ENCODE assay signal across 18 cellular contexts in the genomic region with DNA sequence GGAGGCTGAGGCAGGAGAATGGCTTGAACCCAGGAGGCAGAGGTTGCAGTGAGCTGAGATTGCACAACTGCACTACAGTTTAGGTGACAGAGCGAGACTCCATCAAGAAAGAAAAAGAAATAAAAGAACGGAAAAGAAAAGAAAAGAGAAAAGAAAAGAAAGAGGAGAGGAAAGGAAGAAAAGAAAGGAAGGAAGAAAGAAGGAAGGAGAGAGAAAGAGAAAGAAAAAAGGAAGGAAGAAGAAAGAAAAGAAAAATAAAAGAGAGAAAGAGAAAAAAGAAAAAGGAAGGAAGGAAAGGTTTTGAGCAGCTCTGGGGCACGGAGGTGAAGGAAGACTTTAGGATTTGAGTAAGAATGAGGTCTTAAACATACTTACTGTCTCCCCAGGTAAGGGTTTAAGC. TPM values are rescaled to one million over a fixed set of nuclear protein-coding genes. Genes with fewer than 3 reads are reported as not detected.
A peak's percentile ranks its signal among the peaks of the same experiment; 100 is the strongest.
DNase-seq lines count a peak whose midpoint lies in the region; ATAC-seq and TF ChIP-seq lines count a peak whose summit lies in the region.
"Had no signal": no experiment of that assay in that cellular context is flagged by ENCODE, and none has a peak within 500 bp of the region (broad histone marks: within the 10 kb centered on the region; RNA-seq: fewer than 3 reads in every experiment).

No MANE protein-coding gene starts in this region.

- peaks cover 0 to 90% of the 10 kb centered on the region in 2 donors for H3K36me3 Mint-ChIP-seq in CD14-positive monocyte
- peaks cover 84 to 90% of the 10 kb centered on the region in 2 donors for H3K36me3 Mint-ChIP-seq in CD4-positive, alpha-beta memory T cell
- H3K36me3 Mint-ChIP-seq in central memory CD8-positive, alpha-beta T cell (ENCODE audit: insufficient read depth) = peaks cover 84% of the 10 kb centered on the region

- H3K27ac ChIP-seq in CD4-positive, alpha-beta memory T cell (ENCODE audit: low read depth, low read length) = no peak overlapping the region
- peak overlapping the region in 3 of 4 donors; percentile 50 to 69 (median 57) for H3K27ac ChIP-seq in sigmoid colon
- H3K27ac ChIP-seq: SJCRH30 had no signal

- TF ChIP-seq EP300 in sigmoid colon (IDR thresholded peaks at IDR 0.05) = no peak

- peaks cover 83% of the 10 kb centered on the region for H3K36me3 ChIP-seq in CD4-positive, alpha-beta memory T cell (ENCODE audit: insufficient read depth, low read length)
- H3K36me3 ChIP-seq in sigmoid colon = peaks cover 83 to 100% (median 92%) of the 10 kb centered on the region in 4 donors

- 93 to 97% methylated on average over 3 of the region's 3 CpGs for WGBS in sigmoid colon, 2 donors

- H3K4me3 Mint-ChIP-seq in CD14-positive monocyte = no peak overlapping the region
- H3K4me3 Mint-ChIP-seq in CD4-positive, alpha-beta memory T cell = no peak overlapping the region
- H3K4me3 Mint-ChIP-seq in central memory CD8-positive, alpha-beta T cell = no peak overlapping the region
- H3K4me3 Mint-ChIP-seq: HFFc6 had no signal

- intact Hi-C loops in CD14-positive monocyte (cut with micrococcal nuclease) = no loop called here
- intact Hi-C loops in CD4-positive, alpha-beta memory T cell (cut with micrococcal nuclease) = no loop called here
- intact Hi-C loops in sigmoid colon (cut with DNase I) = no loop called here

- no peak overlapping the region for H3K4me3 ChIP-seq in CD4-positive, alpha-beta memory T cell (ENCODE audit: low read length in 2 of 2)
- H3K4me3 ChIP-seq in sigmoid colon = no peak overlapping the region
- H3K4me3 ChIP-seq: SJCRH30 had no signal

- no peaks in the 10 kb centered on the region for H3K4me1 ChIP-seq in CD4-positive, alpha-beta memory T cell (ENCODE audit: insufficient read depth, low read length)
- H3K4me1 ChIP-seq in sigmoid colon = peaks cover 0 to 6% (median 0%) of the 10 kb centered on the region in 4 donors
- H3K4me1 ChIP-seq: SJCRH30 had no signal

- CTCF ChIA-PET in CD4-positive, alpha-beta memory T cell (lab: Charles Lee; ENCODE audit: partially characterized antibody) = interaction anchor here (1.5 to 8.4 kb wide), 2 partner anchors 12 to 17 kb away, joined by 3 to 76 read pairs; no protein-coding TSS in a partner anchor

- H3K9me3 ChIP-seq in CD4-positive, alpha-beta memory T cell (ENCODE audit: control insufficient read depth in 1 of 2, low read length in 2 of 2) = no peaks in the 10 kb centered on the region
- H3K9me3 ChIP-seq in sigmoid colon = no peaks in the 10 kb centered on the region
- H3K9me3 ChIP-seq: SJCRH30 had no signal

- H3K4me1 Mint-ChIP-seq in CD14-positive monocyte = no peaks in the 10 kb centered on the region
- peaks cover 0 to 2% (median 0%) of the 10 kb centered on the region in 4 donors for H3K4me1 Mint-ChIP-seq in CD4-positive, alpha-beta memory T cell
- H3K4me1 Mint-ChIP-seq in central memory CD8-positive, alpha-beta T cell = peaks cover 22% of the 10 kb centered on the region

- peaks cover 0 to 2% (median 0%) of the 10 kb centered on the region in 3 donors for H3K27me3 Mint-ChIP-seq in CD14-positive monocyte (ENCODE audit: low read depth in 3 of 3)
- no peaks in the 10 kb centered on the region for H3K27me3 Mint-ChIP-seq in CD4-positive, alpha-beta memory T cell
- H3K27me3 Mint-ChIP-seq in central memory CD8-positive, alpha-beta T cell = no peaks in the 10 kb centered on the region

- no peak for DNase-seq in CD14-positive monocyte (ENCODE audit: low spot score)
- no peak for DNase-seq in CD4-positive, alpha-beta memory T cell
- no peak for DNase-seq in central memory CD8-positive, alpha-beta T cell (ENCODE audit: low spot score in 2 of 2)
- no peak for DNase-seq in sigmoid colon
- DNase-seq in NOMO-1 (lab: John Stamatoyannopoulos, UW; ENCODE audit: unreplicated experiment in 2 of 2) = no peak
- DNase-seq in activated CD4-positive, alpha-beta T cell treated with anti-CD3 and anti-CD28 coated beads, Interleukin-2, amount 50 U/mL, for 4 hours = no peak
- DNase-seq in ureter (ENCODE audit: low spot score) = no peak
- DNase-seq: ACHN, DMS79 treated with DMSO at 0.1 percent for 48 hours, HFFc6, KBM-7, MV-4-11, NCI-H1694 treated with DMSO at 0.1 percent for 48 hours, NCI-H2227 treated with DMSO at 0.1 percent for 48 hours, NCI-H510A treated with DMSO at 0.1 percent for 48 hours, NCI-H82, SJCRH30 had no signal

- peak overlapping the region in 1 of 7 donors; percentile 72 for H3K27ac Mint-ChIP-seq in CD14-positive monocyte
- peak overlapping the region in 4 of 7 donors; percentile 60 to 84 (median 68) for H3K27ac Mint-ChIP-seq in CD4-positive, alpha-beta memory T cell
- H3K27ac Mint-ChIP-seq in central memory CD8-positive, alpha-beta T cell (ENCODE audit: low read depth) = peak overlapping the region; percentile 17

- no peaks in the 10 kb centered on the region for H3K27me3 ChIP-seq in CD4-positive, alpha-beta memory T cell (ENCODE audit: insufficient read depth, low read length)
- H3K27me3 ChIP-seq in sigmoid colon = no peaks in the 10 kb centered on the region
- H3K27me3 ChIP-seq: SJCRH30 had no signal

- no peak for ATAC-seq in central memory CD8-positive, alpha-beta T cell (replicated peaks; ENCODE audit: extremely low read depth, poor library complexity, severe bottlenecking)
- ATAC-seq: Panc1 had no signal

- TF ChIP-seq CTCF in CD14-positive monocyte (IDR thresholded peaks at IDR 0.05) (peak; percentile 15), sigmoid colon (IDR thresholded peaks at IDR 0.05) (no peak)

- POLR2A ChIA-PET in CD4-positive, alpha-beta memory T cell (lab: Charles Lee; ENCODE audit: partially characterized antibody) = interaction anchor here (0.8 to 3.0 kb wide), 2 partner anchors 19 to 27 kb away, joined by 3 to 11 read pairs; a partner anchor contains a TSS

- TF ChIP-seq POLR2A in sigmoid colon (IDR thresholded peaks at IDR 0.05) = no peak

- no peaks in the 10 kb centered on the region for H3K9me3 Mint-ChIP-seq in CD14-positive monocyte
- H3K9me3 Mint-ChIP-seq in CD4-positive, alpha-beta memory T cell = no peaks in the 10 kb centered on the region
- no peaks in the 10 kb centered on the region for H3K9me3 Mint-ChIP-seq in central memory CD8-positive, alpha-beta T cell
- H3K9me3 Mint-ChIP-seq: HFFc6 had no signal

RNA-seq across cellular contexts. Expression of a gene that starts 18.4 kb away (rescaled TPM):
- polyA plus RNA-seq in CD14-positive monocyte (10 to 100 TPM; 46.6 to 93.0 TPM), sigmoid colon (100 to 1,000 TPM in 1 of 3 donors, 10 to 100 TPM in 2; 45.0 to 143 (median 57.6) TPM)
- total RNA-seq in CD4-positive, alpha-beta memory T cell = 100 to 1,000 TPM; 294 to 316 TPM
- polyA plus RNA-seq in CD4-positive, alpha-beta memory T cell = 100 to 1,000 TPM in 1 of 2 donors, 10 to 100 TPM in 1; 13.7 to 137 TPM
- total RNA-seq in sigmoid colon (100 to 1,000 TPM; 354 to 609 (median 525) TPM), ureter (340 TPM)

RNA-seq across cellular contexts. Expression of a gene that starts 18.9 kb away (rescaled TPM):
- polyA plus RNA-seq in CD14-positive monocyte = 10 to 100 TPM; 32.2 to 38.7 TPM
- 10 to 100 TPM; 24.8 to 25.6 TPM for total RNA-seq in CD4-positive, alpha-beta memory T cell
- 10 to 100 TPM; 45.0 to 59.7 TPM for polyA plus RNA-seq in CD4-positive, alpha-beta memory T cell
- 10 to 100 TPM; 65.9 to 82.7 (median 75.4) TPM for total RNA-seq in sigmoid colon
- 10 to 100 TPM; 31.0 to 39.0 (median 35.3) TPM for polyA plus RNA-seq in sigmoid colon
- total RNA-seq in ureter = 30.7 TPM

RNA-seq across cellular contexts. Expression of a gene that starts 23.9 kb away (rescaled TPM):
- polyA plus RNA-seq in CD14-positive monocyte (not detected), sigmoid colon (100 to 1,000 TPM in 2 of 3 donors, 10 to 100 TPM in 1; 49.9 to 447 (median 334) TPM)
- 10 to 100 TPM; 72.6 to 79.6 TPM for total RNA-seq in CD4-positive, alpha-beta memory T cell
- under 1 TPM in 1 of 2 donors, not detected in 1; 0.79 TPM for polyA plus RNA-seq in CD4-positive, alpha-beta memory T cell
- total RNA-seq in sigmoid colon (1,000 to 10,000 TPM; 3,590 to 8,131 (median 6,107) TPM), ureter (559 TPM)

RNA-seq across cellular contexts. Expression of a gene that starts 35.5 kb away (rescaled TPM):
- polyA plus RNA-seq in CD14-positive monocyte = 10 to 100 TPM; 18.1 to 26.4 TPM
- total RNA-seq in CD4-positive, alpha-beta memory T cell = 10 to 100 TPM; 61.1 to 66.3 TPM
- polyA plus RNA-seq in CD4-positive, alpha-beta memory T cell = 10 to 100 TPM; 16.3 to 27.1 TPM
- total RNA-seq in sigmoid colon = 10 to 100 TPM; 45.9 to 91.7 (median 64.8) TPM
- polyA plus RNA-seq in sigmoid colon = 10 to 100 TPM; 34.8 to 88.5 (median 58.5) TPM
- 108 TPM for total RNA-seq in ureter

RNA-seq across cellular contexts. Expression of a gene that starts 35.5 kb away (rescaled TPM):
- polyA plus RNA-seq in CD14-positive monocyte = 1 to 10 TPM; 2.3 to 3.3 TPM
- total RNA-seq in CD4-positive, alpha-beta memory T cell = 10 to 100 TPM; 31.8 to 33.8 TPM
- 1 to 10 TPM; 6.1 to 9.9 TPM for polyA plus RNA-seq in CD4-positive, alpha-beta memory T cell
- total RNA-seq in sigmoid colon = 10 to 100 TPM; 13.3 to 23.5 (median 13.5) TPM
- 10 to 100 TPM; 10.2 to 37.2 (median 21.3) TPM for polyA plus RNA-seq in sigmoid colon
- total RNA-seq in ureter = 34.3 TPM
